Comparison of ENCODE assay signal across 1 cellular context in the genomic region with DNA sequence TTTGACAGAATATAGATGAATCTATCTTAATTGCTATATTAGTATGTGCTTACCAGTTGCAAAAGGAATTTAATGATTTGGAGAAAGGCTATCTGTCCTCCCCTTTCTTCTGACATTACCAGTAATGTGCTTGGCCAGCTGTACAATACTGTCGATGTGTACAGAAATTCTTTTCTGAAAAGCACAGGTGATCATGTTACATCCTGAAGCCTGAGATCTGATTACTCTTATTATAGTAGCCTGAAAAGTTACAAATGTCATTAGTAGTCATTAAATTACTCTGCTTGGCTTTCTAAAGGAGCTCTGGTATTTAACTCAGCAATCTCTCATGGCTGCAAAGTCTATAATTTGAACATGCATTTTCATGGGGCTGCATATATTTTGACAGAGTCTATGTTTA.
TF ChIP-seq lines count a peak whose summit lies in the region.

No MANE protein-coding gene starts in this region.

TF ChIP-seq in SK-N-SH, 30 proteins besides CTCF, POLR2A, EP300 and RAD21 (continued from another document):
- TF ChIP-seq, protein P1, sequence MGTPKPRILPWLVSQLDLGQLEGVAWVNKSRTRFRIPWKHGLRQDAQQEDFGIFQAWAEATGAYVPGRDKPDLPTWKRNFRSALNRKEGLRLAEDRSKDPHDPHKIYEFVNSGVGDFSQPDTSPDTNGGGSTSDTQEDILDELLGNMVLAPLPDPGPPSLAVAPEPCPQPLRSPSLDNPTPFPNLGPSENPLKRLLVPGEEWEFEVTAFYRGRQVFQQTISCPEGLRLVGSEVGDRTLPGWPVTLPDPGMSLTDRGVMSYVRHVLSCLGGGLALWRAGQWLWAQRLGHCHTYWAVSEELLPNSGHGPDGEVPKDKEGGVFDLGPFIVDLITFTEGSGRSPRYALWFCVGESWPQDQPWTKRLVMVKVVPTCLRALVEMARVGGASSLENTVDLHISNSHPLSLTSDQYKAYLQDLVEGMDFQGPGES (IDR thresholded peaks at IDR 0.05; ENCODE audit: low read depth, low read length) = no peak
- TF ChIP-seq JUND (IDR thresholded peaks at IDR 0.05) (no peak), FOSL2 (IDR thresholded peaks at IDR 0.05; ENCODE audit: borderline replicate concordance, low read depth) (no peak), MXI1 (IDR thresholded peaks at IDR 0.05; ENCODE audit: low read depth, low read length) (no peak), NRF1 (IDR thresholded peaks at IDR 0.05; ENCODE audit: low read depth, low read length) (no peak), FOXJ3 (CRISPR knock-in tag; IDR thresholded peaks at IDR 0.05) (no peak), NFIC (IDR thresholded peaks at IDR 0.05; ENCODE audit: borderline replicate concordance) (no peak), EZH2phosphoT487 (IDR thresholded peaks at IDR 0.05; ENCODE audit: borderline replicate concordance, low read depth) (no peak), GATA2 (CRISPR knock-in tag; IDR thresholded peaks at IDR 0.05) (no peak)
- TF ChIP-seq, protein P2, sequence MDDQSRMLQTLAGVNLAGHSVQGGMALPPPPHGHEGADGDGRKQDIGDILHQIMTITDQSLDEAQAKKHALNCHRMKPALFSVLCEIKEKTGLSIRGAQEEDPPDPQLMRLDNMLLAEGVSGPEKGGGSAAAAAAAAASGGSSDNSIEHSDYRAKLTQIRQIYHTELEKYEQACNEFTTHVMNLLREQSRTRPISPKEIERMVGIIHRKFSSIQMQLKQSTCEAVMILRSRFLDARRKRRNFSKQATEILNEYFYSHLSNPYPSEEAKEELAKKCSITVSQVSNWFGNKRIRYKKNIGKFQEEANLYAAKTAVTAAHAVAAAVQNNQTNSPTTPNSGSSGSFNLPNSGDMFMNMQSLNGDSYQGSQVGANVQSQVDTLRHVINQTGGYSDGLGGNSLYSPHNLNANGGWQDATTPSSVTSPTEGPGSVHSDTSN (IDR thresholded peaks at IDR 0.05) = no peak
TF ChIP-seq in SK-N-SH: peak in this region for 0.
